10 cellular contexts compared by ENCODE assay signal in the genomic region with DNA sequence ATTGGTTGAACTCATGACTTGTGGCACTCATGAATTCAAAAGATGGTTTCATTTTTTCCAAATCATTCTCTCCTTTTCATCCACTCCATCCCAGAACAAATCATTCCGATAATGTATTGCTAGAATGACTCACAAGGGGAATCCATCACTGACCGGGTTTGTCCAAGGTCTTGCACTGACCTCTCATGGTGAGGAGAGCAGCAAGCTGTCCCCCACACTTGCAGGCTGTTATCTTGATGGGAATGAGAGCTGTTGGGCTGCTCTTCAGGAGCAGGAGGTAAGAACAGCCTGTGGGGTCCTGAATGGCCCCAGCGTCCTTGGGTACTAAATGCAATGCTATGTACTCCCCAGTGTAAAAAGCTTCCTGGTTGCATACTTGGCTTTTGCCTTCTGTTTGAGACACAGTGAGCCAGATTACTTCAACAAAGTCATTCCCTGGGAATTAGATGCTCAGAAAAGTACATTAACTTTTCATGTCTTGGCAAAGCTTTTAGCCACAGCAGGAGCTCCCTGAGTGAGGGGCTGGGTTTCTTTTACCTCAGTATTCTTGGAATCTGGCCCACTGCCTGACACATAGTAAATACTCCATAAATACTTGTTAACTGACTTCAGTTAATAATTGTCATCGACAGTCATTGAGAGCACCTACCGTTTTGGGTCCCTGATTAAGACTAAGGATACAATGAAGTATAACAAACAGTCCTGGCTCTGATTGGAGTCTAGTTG. TPM values are rescaled to one million over a fixed set of nuclear protein-coding genes. Genes with fewer than 3 reads are reported as not detected.
A peak's percentile ranks its signal among the peaks of the same experiment; 100 is the strongest.
DNase-seq lines count a peak whose midpoint lies in the region; FAIRE-seq and TF ChIP-seq lines count a peak whose summit lies in the region.
"Had no signal": no experiment of that assay in that cellular context is flagged by ENCODE, and none has a peak within 500 bp of the region (broad histone marks: within the 10 kb centered on the region; RNA-seq: fewer than 3 reads in every experiment).

No MANE protein-coding gene starts in this region.

- H3K27me3 ChIP-seq in ascending aorta (no peaks in the 10 kb centered on the region), keratinocyte (ENCODE audit: control insufficient read depth, extremely low read depth, insufficient read depth, low read length) (no peaks in the 10 kb centered on the region)
- H3K27me3 ChIP-seq in effector memory CD4-positive, alpha-beta T cell (replicated peaks; ENCODE audit: control insufficient read depth, insufficient read depth, low read length, poor library complexity, severe bottlenecking), result no peaks in the 10 kb centered on the region

- TF ChIP-seq CTCF in ascending aorta (IDR thresholded peaks at IDR 0.05), result peak in 1 of 3 experiments; percentile 24
- peak in 2 of 3 experiments; percentile 30 to 45 for TF ChIP-seq CTCF in keratinocyte (optimal IDR thresholded peaks at IDR 0.05 in 1 of 3, IDR thresholded peaks at IDR 0.05 in 1 of 3, conservative IDR thresholded peaks at IDR 0.05 in 1 of 3; ENCODE audit: extremely low read depth in 1 of 3, insufficient read depth in 2 of 3, low read length in 3 of 3)

- dilution Hi-C loops in keratinocyte (cut with MboI; ENCODE audit: extremely low pct_ligation_motif_present, low sequenced_read_pairs), result no loop called here

- intact Hi-C loops in ascending aorta (cut with DNase I), result loop anchor here (1.0 to 5.0 kb wide), 4 partner anchors 47 to 595 kb away; a partner anchor contains a TSS

- H3K9ac ChIP-seq in keratinocyte (ENCODE audit: control insufficient read depth, extremely low read depth, insufficient read depth, low read length), result no peak overlapping the region

- no peak overlapping the region for H2AFZ ChIP-seq in keratinocyte (ENCODE audit: control insufficient read depth, low read length)

- FAIRE-seq in keratinocyte (lab: Jason Lieb, UNC), result no peak

- no peaks in the 10 kb centered on the region for H3K9me1 ChIP-seq in keratinocyte (ENCODE audit: control insufficient read depth, extremely low read depth, insufficient read depth, low read length)

- H3K4me3 ChIP-seq in ascending aorta, result no peak overlapping the region
- no peak overlapping the region for H3K4me3 ChIP-seq in keratinocyte (ENCODE audit: control insufficient read depth in 2 of 3, extremely low read depth in 1 of 3, insufficient read depth in 2 of 3, low read depth in 1 of 3, low read length in 3 of 3)
- H3K4me3 ChIP-seq in effector memory CD4-positive, alpha-beta T cell (ENCODE audit: insufficient read depth, low read depth, low read length, poor library complexity, severe bottlenecking), result no peak overlapping the region

- H3K4me2 ChIP-seq in keratinocyte (ENCODE audit: control insufficient read depth, extremely low read depth, insufficient read depth, low read depth, low read length), result no peak overlapping the region

- no peaks in the 10 kb centered on the region for H3K79me2 ChIP-seq in keratinocyte (ENCODE audit: control insufficient read depth, insufficient read depth, low read length)

- H3K4me1 ChIP-seq in ascending aorta (peaks cover 14 to 26% of the 10 kb centered on the region in 2 donors), keratinocyte (ENCODE audit: control insufficient read depth, extremely low read depth, insufficient read depth, low read length) (peaks cover 49% of the 10 kb centered on the region)
- peaks cover 15% of the 10 kb centered on the region for H3K4me1 ChIP-seq in effector memory CD4-positive, alpha-beta T cell (ENCODE audit: control insufficient read depth, insufficient read depth, low read length, poor library complexity, severe bottlenecking)

- no peaks in the 10 kb centered on the region for H3K9me3 ChIP-seq in ascending aorta
- H3K9me3 ChIP-seq in keratinocyte (ENCODE audit: control insufficient read depth, low read depth, low read length), result no peaks in the 10 kb centered on the region
- H3K9me3 ChIP-seq in effector memory CD4-positive, alpha-beta T cell (ENCODE audit: control insufficient read depth, low read length), result no peaks in the 10 kb centered on the region

- H4K20me1 ChIP-seq in keratinocyte (ENCODE audit: control insufficient read depth, extremely low read depth, insufficient read depth, low read length), result no peaks in the 10 kb centered on the region

- H3K27ac ChIP-seq in ascending aorta (peak overlapping the region; percentile 23 to 62), keratinocyte (ENCODE audit: control insufficient read depth, insufficient read depth, low read length) (no peak overlapping the region)
- no peak overlapping the region for H3K27ac ChIP-seq in effector memory CD4-positive, alpha-beta T cell (ENCODE audit: insufficient read depth, low read length, poor library complexity, severe bottlenecking)

- DNase-seq in DMS53 (lab: John Stamatoyannopoulos, UW) (peak; percentile 28), DMS53 treated with DMSO at 0.1 percent for 48 hours (lab: John Stamatoyannopoulos, UW; ENCODE audit: unreplicated experiment) (no peak), ascending aorta (ENCODE audit: low spot score in 2 of 2) (no peak), keratinocyte (ENCODE audit: low read depth, low spot score) (no peak), stromal cell of bone marrow (ENCODE audit: low read depth) (peak; percentile 82), GDM1 (lab: John Stamatoyannopoulos, UW) (no peak), NCI-H1092 (lab: John Stamatoyannopoulos, UW) (no peak)
- no peak for DNase-seq in effector memory CD4-positive, alpha-beta T cell
- DNase-seq: AML-193; stimulated activated CD4-positive, alpha-beta T cell treated with anti-CD3 and anti-CD28 coated beads, Interleukin-4, amount 100 ng/mL, for 4 hours had no signal

- H3K36me3 ChIP-seq in ascending aorta (peaks cover 3 to 8% of the 10 kb centered on the region in 2 donors), keratinocyte (ENCODE audit: control insufficient read depth in 2 of 2, extremely low read depth in 1 of 2, insufficient read depth in 2 of 2, low read length in 2 of 2) (no peaks in the 10 kb centered on the region)
- H3K36me3 ChIP-seq in effector memory CD4-positive, alpha-beta T cell (ENCODE audit: control insufficient read depth, insufficient read depth, low read length), result no peaks in the 10 kb centered on the region

RNA-seq across cellular contexts. Expression of a gene that starts 24.1 kb away (rescaled TPM):
- total RNA-seq in ascending aorta, result 241 TPM
- 59.1 to 136 TPM (median 118 TPM) in 3 replicates for polyA plus RNA-seq in keratinocyte
- polyA plus RNA-seq in keratinocyte (2011; ENCODE audit: low read depth), result 698 TPM
- polyA plus RNA-seq in keratinocyte (2011; cell fraction: cytosol; rRNA removed), result 11.9 and 23.3 TPM in 2 replicates
- polyA plus RNA-seq in keratinocyte (2011; cell fraction: nucleus; rRNA removed), result 262 and 357 TPM in 2 replicates
- 33.1 and 117 TPM in 2 replicates for polyA plus RNA-seq in keratinocyte (2012; ENCODE audit: low replicate concordance)
- 27.8 to 153 TPM (median 85.5 TPM) in 3 replicates for polyA minus RNA-seq in keratinocyte
- 33.8 TPM for polyA minus RNA-seq in keratinocyte (2011; cell fraction: cytosol; rRNA and poly(A)+ RNA removed)
- polyA minus RNA-seq in keratinocyte (2011; cell fraction: nucleus; rRNA and poly(A)+ RNA removed), result 279 and 325 TPM in 2 replicates

Comparison
In these comparisons a context has a peak if more than half of its experiments do, and no peak if none do; other contexts are left out.
1. DNase-seq: peak in DMS53 (single experiment) and stromal cell of bone marrow (single experiment); none in DMS53 treated with DMSO at 0.1 percent for 48 hours (single experiment), ascending aorta (0 of 2), keratinocyte (single experiment), GDM1 (single experiment), effector memory CD4-positive, alpha-beta T cell (0 of 3) and NCI-H1092 (single experiment).
2. H3K27ac ChIP-seq: peak in ascending aorta (2 of 2); none in keratinocyte (single experiment) and effector memory CD4-positive, alpha-beta T cell (single experiment).